Comparison of ENCODE assay signal across 1 cellular context in genomic region chr14:102584871-102585869, GRCh38.
TF ChIP-seq lines count a peak whose summit lies in the region.

No MANE protein-coding gene starts in this region.

TF ChIP-seq in HepG2, 621 proteins besides CTCF, POLR2A, EP300 and RAD21 (continued from another document and continues in another):
- no peak for TF ChIP-seq SNAPC4 (CRISPR knock-in tag; IDR thresholded peaks at IDR 0.05)
- peak; percentile 69; the same call in 1 of the 2 replicates for TF ChIP-seq ZNF292 (CRISPR knock-in tag; IDR thresholded peaks at IDR 0.05; ENCODE audit: borderline replicate concordance, low read depth)
- no peak for TF ChIP-seq HMG20B (CRISPR knock-in tag; conservative IDR thresholded peaks at IDR 0.05)
- TF ChIP-seq FOXC1 (CRISPR knock-in tag; IDR thresholded peaks at IDR 0.05; ENCODE audit: borderline replicate concordance), result peak; percentile 80
- 0 out of 2 replicates have a peak, but pooled peaks have one; percentile 82 for TF ChIP-seq NCOA1 (CRISPR knock-in tag; IDR thresholded peaks at IDR 0.05)
- TF ChIP-seq ZC3H13 (CRISPR knock-in tag; IDR thresholded peaks at IDR 0.05), result no peak
- TF ChIP-seq ZNF232 (CRISPR knock-in tag; IDR thresholded peaks at IDR 0.05; ENCODE audit: borderline replicate concordance), result 0 out of 2 replicates have a peak, but pooled peaks have one; percentile 34
- no peak for TF ChIP-seq ATM (IDR thresholded peaks at IDR 0.05; ENCODE audit: borderline replicate concordance)
- TF ChIP-seq ZNF883 (CRISPR knock-in tag; IDR thresholded peaks at IDR 0.05; ENCODE audit: not compliant biosample characterization), result no peak
- no peak for TF ChIP-seq ZNF33B (CRISPR knock-in tag; IDR thresholded peaks at IDR 0.05)
- TF ChIP-seq, protein P1, sequence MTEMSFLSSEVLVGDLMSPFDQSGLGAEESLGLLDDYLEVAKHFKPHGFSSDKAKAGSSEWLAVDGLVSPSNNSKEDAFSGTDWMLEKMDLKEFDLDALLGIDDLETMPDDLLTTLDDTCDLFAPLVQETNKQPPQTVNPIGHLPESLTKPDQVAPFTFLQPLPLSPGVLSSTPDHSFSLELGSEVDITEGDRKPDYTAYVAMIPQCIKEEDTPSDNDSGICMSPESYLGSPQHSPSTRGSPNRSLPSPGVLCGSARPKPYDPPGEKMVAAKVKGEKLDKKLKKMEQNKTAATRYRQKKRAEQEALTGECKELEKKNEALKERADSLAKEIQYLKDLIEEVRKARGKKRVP (CRISPR knock-in tag; IDR thresholded peaks at IDR 0.05), result no peak
- TF ChIP-seq DPF2 (CRISPR knock-in tag; IDR thresholded peaks at IDR 0.05; ENCODE audit: borderline replicate concordance, low read depth), result no peak
- peak; percentile 30; the same call in 1 of the 2 replicates for TF ChIP-seq ZBTB7B (CRISPR knock-in tag; IDR thresholded peaks at IDR 0.05)
- TF ChIP-seq IRF2 (CRISPR knock-in tag; IDR thresholded peaks at IDR 0.05), result no peak
- no peak for TF ChIP-seq NFRKB (IDR thresholded peaks at IDR 0.05)
- no peak for TF ChIP-seq ZNF720 (CRISPR knock-in tag; IDR thresholded peaks at IDR 0.05)
- TF ChIP-seq ZNF567 (CRISPR knock-in tag; IDR thresholded peaks at IDR 0.05; ENCODE audit: borderline replicate concordance), result no peak
- TF ChIP-seq, protein P2, sequence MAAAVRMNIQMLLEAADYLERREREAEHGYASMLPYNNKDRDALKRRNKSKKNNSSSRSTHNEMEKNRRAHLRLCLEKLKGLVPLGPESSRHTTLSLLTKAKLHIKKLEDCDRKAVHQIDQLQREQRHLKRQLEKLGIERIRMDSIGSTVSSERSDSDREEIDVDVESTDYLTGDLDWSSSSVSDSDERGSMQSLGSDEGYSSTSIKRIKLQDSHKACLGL (CRISPR knock-in tag; IDR thresholded peaks at IDR 0.05), result 0 out of 2 replicates have a peak, but pooled peaks have one; percentile 31
- no peak for TF ChIP-seq HDAC1 (CRISPR knock-in tag; IDR thresholded peaks at IDR 0.05)
- TF ChIP-seq ZNF709 (CRISPR knock-in tag; IDR thresholded peaks at IDR 0.05), result 0 out of 2 replicates have a peak, but pooled peaks have one; percentile 44
- no peak for TF ChIP-seq SSRP1 (CRISPR knock-in tag; IDR thresholded peaks at IDR 0.05)
- TF ChIP-seq MAFK (conservative IDR thresholded peaks at IDR 0.05 in 1 of 2, IDR thresholded peaks at IDR 0.05 in 1 of 2; ENCODE audit: low read length in 2 of 2), result no peak
- TF ChIP-seq, protein P3, sequence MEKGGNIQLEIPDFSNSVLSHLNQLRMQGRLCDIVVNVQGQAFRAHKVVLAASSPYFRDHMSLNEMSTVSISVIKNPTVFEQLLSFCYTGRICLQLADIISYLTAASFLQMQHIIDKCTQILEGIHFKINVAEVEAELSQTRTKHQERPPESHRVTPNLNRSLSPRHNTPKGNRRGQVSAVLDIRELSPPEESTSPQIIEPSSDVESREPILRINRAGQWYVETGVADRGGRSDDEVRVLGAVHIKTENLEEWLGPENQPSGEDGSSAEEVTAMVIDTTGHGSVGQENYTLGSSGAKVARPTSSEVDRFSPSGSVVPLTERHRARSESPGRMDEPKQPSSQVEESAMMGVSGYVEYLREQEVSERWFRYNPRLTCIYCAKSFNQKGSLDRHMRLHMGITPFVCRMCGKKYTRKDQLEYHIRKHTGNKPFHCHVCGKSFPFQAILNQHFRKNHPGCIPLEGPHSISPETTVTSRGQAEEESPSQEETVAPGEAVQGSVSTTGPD (CRISPR knock-in tag; IDR thresholded peaks at IDR 0.05), result no peak
- TF ChIP-seq PAF1 (CRISPR knock-in tag; IDR thresholded peaks at IDR 0.05), result no peak
- no peak for TF ChIP-seq ZNF335 (CRISPR knock-in tag; IDR thresholded peaks at IDR 0.05)
- no peak for TF ChIP-seq MEIS1 (CRISPR knock-in tag; IDR thresholded peaks at IDR 0.05; ENCODE audit: borderline replicate concordance)
- TF ChIP-seq XBP1 (CRISPR knock-in tag; IDR thresholded peaks at IDR 0.05), result no peak
- no peak for TF ChIP-seq NFE2L1 (CRISPR knock-in tag; IDR thresholded peaks at IDR 0.05; ENCODE audit: borderline replicate concordance)
- no peak for TF ChIP-seq GABPA (IDR thresholded peaks at IDR 0.05; ENCODE audit: low read depth, low read length)
- no peak for TF ChIP-seq GABPA (CRISPR knock-in tag; IDR thresholded peaks at IDR 0.05; ENCODE audit: low read depth)
- TF ChIP-seq ZNF326 (CRISPR knock-in tag; IDR thresholded peaks at IDR 0.05; ENCODE audit: borderline replicate concordance), result no peak
- TF ChIP-seq, protein P4, sequence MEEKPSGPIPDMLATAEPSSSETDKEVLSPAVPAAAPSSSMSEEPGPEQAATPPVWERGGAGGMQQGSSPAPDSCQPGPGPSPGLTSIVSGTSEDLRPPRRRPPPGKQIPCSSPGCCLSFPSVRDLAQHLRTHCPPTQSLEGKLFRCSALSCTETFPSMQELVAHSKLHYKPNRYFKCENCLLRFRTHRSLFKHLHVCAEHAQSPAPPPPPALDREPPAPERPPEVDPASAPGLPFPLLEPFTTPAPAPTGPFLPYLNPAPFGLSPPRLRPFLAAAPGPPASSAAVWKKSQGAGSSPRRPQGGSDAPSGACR (CRISPR knock-in tag; IDR thresholded peaks at IDR 0.05), result peak; percentile 75; the same call in 1 of the 2 replicates
- TF ChIP-seq ZNF788 (CRISPR knock-in tag; IDR thresholded peaks at IDR 0.05; ENCODE audit: borderline replicate concordance), result no peak
- no peak for TF ChIP-seq YY1 (IDR thresholded peaks at IDR 0.05; ENCODE audit: insufficient read depth, insufficient replicate concordance, low read depth, low read length)
- TF ChIP-seq, protein P5, sequence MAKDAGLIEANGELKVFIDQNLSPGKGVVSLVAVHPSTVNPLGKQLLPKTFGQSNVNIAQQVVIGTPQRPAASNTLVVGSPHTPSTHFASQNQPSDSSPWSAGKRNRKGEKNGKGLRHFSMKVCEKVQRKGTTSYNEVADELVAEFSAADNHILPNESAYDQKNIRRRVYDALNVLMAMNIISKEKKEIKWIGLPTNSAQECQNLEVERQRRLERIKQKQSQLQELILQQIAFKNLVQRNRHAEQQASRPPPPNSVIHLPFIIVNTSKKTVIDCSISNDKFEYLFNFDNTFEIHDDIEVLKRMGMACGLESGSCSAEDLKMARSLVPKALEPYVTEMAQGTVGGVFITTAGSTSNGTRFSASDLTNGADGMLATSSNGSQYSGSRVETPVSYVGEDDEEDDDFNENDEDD (CRISPR knock-in tag; IDR thresholded peaks at IDR 0.05; ENCODE audit: borderline replicate concordance), result no peak
- no peak; the same call in 1 of the 2 replicates for TF ChIP-seq UBTF (CRISPR knock-in tag; IDR thresholded peaks at IDR 0.05)
- TF ChIP-seq, protein P6, sequence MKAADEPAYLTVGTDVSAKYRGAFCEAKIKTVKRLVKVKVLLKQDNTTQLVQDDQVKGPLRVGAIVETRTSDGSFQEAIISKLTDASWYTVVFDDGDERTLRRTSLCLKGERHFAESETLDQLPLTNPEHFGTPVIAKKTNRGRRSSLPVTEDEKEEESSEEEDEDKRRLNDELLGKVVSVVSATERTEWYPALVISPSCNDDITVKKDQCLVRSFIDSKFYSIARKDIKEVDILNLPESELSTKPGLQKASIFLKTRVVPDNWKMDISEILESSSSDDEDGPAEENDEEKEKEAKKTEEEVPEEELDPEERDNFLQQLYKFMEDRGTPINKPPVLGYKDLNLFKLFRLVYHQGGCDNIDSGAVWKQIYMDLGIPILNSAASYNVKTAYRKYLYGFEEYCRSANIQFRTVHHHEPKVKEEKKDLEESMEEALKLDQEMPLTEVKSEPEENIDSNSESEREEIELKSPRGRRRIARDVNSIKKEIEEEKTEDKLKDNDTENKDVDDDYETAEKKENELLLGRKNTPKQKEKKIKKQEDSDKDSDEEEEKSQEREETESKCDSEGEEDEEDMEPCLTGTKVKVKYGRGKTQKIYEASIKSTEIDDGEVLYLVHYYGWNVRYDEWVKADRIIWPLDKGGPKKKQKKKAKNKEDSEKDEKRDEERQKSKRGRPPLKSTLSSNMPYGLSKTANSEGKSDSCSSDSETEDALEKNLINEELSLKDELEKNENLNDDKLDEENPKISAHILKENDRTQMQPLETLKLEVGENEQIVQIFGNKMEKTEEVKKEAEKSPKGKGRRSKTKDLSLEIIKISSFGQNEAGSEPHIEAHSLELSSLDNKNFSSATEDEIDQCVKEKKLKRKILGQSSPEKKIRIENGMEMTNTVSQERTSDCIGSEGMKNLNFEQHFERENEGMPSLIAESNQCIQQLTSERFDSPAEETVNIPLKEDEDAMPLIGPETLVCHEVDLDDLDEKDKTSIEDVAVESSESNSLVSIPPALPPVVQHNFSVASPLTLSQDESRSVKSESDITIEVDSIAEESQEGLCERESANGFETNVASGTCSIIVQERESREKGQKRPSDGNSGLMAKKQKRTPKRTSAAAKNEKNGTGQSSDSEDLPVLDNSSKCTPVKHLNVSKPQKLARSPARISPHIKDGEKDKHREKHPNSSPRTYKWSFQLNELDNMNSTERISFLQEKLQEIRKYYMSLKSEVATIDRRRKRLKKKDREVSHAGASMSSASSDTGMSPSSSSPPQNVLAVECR (CRISPR knock-in tag; IDR thresholded peaks at IDR 0.05; ENCODE audit: borderline replicate concordance), result peak; percentile 59
- TF ChIP-seq SAFB2 (CRISPR knock-in tag; IDR thresholded peaks at IDR 0.05; ENCODE audit: borderline replicate concordance, low read depth), result no peak
- TF ChIP-seq PHF5A (CRISPR knock-in tag; IDR thresholded peaks at IDR 0.05; ENCODE audit: low read depth, unreplicated experiment), result no peak
- TF ChIP-seq POLR2G (IDR thresholded peaks at IDR 0.05; ENCODE audit: low read depth, low read length), result no peak
- no peak for TF ChIP-seq ONECUT2 (CRISPR knock-in tag; IDR thresholded peaks at IDR 0.05)
- no peak for TF ChIP-seq ZNF598 (CRISPR knock-in tag; IDR thresholded peaks at IDR 0.05; ENCODE audit: borderline replicate concordance)
- TF ChIP-seq, protein P7, sequence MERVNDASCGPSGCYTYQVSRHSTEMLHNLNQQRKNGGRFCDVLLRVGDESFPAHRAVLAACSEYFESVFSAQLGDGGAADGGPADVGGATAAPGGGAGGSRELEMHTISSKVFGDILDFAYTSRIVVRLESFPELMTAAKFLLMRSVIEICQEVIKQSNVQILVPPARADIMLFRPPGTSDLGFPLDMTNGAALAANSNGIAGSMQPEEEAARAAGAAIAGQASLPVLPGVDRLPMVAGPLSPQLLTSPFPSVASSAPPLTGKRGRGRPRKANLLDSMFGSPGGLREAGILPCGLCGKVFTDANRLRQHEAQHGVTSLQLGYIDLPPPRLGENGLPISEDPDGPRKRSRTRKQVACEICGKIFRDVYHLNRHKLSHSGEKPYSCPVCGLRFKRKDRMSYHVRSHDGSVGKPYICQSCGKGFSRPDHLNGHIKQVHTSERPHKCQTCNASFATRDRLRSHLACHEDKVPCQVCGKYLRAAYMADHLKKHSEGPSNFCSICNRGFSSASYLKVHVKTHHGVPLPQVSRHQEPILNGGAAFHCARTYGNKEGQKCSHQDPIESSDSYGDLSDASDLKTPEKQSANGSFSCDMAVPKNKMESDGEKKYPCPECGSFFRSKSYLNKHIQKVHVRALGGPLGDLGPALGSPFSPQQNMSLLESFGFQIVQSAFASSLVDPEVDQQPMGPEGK (CRISPR knock-in tag; IDR thresholded peaks at IDR 0.05), result peak; percentile 32; the same call in 1 of the 2 replicates
- 0 out of 2 replicates have a peak, but pooled peaks have one; percentile 39 for TF ChIP-seq ZNF205 (CRISPR knock-in tag; IDR thresholded peaks at IDR 0.05)
- TF ChIP-seq CENPT (CRISPR knock-in tag; IDR thresholded peaks at IDR 0.05; ENCODE audit: low read depth), result no peak
- TF ChIP-seq ZMAT3 (CRISPR knock-in tag; conservative IDR thresholded peaks at IDR 0.05), result peak; percentile 61; the same call in 1 of the 2 replicates
- no peak for TF ChIP-seq TBP (CRISPR knock-in tag; IDR thresholded peaks at IDR 0.05)
- no peak for TF ChIP-seq ZNF547 (CRISPR knock-in tag; IDR thresholded peaks at IDR 0.05)
- no peak for TF ChIP-seq SOX6 (IDR thresholded peaks at IDR 0.05)
- 0 out of 2 replicates have a peak, but pooled peaks have one; percentile 14 for TF ChIP-seq SOX6 (CRISPR knock-in tag; IDR thresholded peaks at IDR 0.05)
